ENCODE assay signal across 8 cellular contexts in genomic region chrX:40169193-40170086, GRCh38.
A peak's percentile ranks its signal among the peaks of the same experiment; 100 is the strongest.
DNase-seq lines count a peak whose midpoint lies in the region; ATAC-seq and TF ChIP-seq lines count a peak whose summit lies in the region.

No MANE protein-coding gene starts in this region.

- H3K36me3 Mint-ChIP-seq in dendritic cell treated with granulocyte-macrophage colony-stimulating factor and Interleukin-4, amounts not matched to agents 40 ng/mL and 50 ng/mL, for 4 days (ENCODE audit: low read depth): no peaks in the 10 kb centered on the region
- H3K36me3 Mint-ChIP-seq in natural killer cell: peaks cover 5% of the 10 kb centered on the region

- no peaks in the 10 kb centered on the region for H3K36me3 ChIP-seq in transverse colon

- H3K4me3 ChIP-seq in GM12865 (ENCODE audit: low read depth, low read length) (peak overlapping the region; percentile 54), transverse colon (no peak overlapping the region)

- TF ChIP-seq CTCF in GM12865 (IDR thresholded peaks at IDR 0.05; ENCODE audit: insufficient read depth, low read depth, low read length, missing control alignments): peak; percentile 53
- peak; percentile 15 for TF ChIP-seq CTCF in natural killer cell (IDR thresholded peaks at IDR 0.05)
- TF ChIP-seq CTCF in transverse colon (IDR thresholded peaks at IDR 0.05): peak; percentile 18 to 61 (median 43)

- intact Hi-C loops in dendritic cell treated with granulocyte-macrophage colony-stimulating factor and Interleukin-4, amounts not matched to agents 40 ng/mL and 50 ng/mL, for 4 days (cut with micrococcal nuclease): loop anchor here (5.0 kb wide), 1 partner anchor 38 kb away; no protein-coding TSS in a partner anchor
- intact Hi-C loops in natural killer cell (cut with micrococcal nuclease): loop anchor here (2.0 to 10.0 kb wide), 3 partner anchors 65 to 145 kb away; partner anchors contain the start of gene BCOR
- intact Hi-C loops in transverse colon (cut with DNase I; ENCODE audit: low total_unique reads): loop anchor here (5.0 kb wide), 1 partner anchor 72 kb away; the partner anchor contains the start of gene BCOR

- H3K27ac ChIP-seq in transverse colon: peak overlapping the region; percentile 93 to 99 (median 98)

- peaks cover 46% of the 10 kb centered on the region for H3K4me1 Mint-ChIP-seq in dendritic cell treated with granulocyte-macrophage colony-stimulating factor and Interleukin-4, amounts not matched to agents 40 ng/mL and 50 ng/mL, for 4 days (ENCODE audit: low read depth)
- peaks cover 35 to 48% of the 10 kb centered on the region in 2 donors for H3K4me1 Mint-ChIP-seq in natural killer cell

- 40 to 46% methylated on average over 1 to 44 of the region's 44 CpGs for WGBS in transverse colon (ENCODE audit: low coverage in 1 of 2), 2 donors

- H3K4me1 ChIP-seq in transverse colon: peaks cover 10 to 52% (median 30%) of the 10 kb centered on the region in 4 donors

- H3K9me3 Mint-ChIP-seq in dendritic cell treated with granulocyte-macrophage colony-stimulating factor and Interleukin-4, amounts not matched to agents 40 ng/mL and 50 ng/mL, for 4 days: no peaks in the 10 kb centered on the region
- H3K9me3 Mint-ChIP-seq in natural killer cell: no peaks in the 10 kb centered on the region

- peak overlapping the region; percentile 73 for H3K27ac Mint-ChIP-seq in dendritic cell treated with granulocyte-macrophage colony-stimulating factor and Interleukin-4, amounts not matched to agents 40 ng/mL and 50 ng/mL, for 4 days
- peak overlapping the region; percentile 63 to 93 for H3K27ac Mint-ChIP-seq in natural killer cell

- H3K27me3 Mint-ChIP-seq in dendritic cell treated with granulocyte-macrophage colony-stimulating factor and Interleukin-4, amounts not matched to agents 40 ng/mL and 50 ng/mL, for 4 days: peaks cover 42% of the 10 kb centered on the region
- peaks cover 21 to 33% of the 10 kb centered on the region in 2 donors for H3K27me3 Mint-ChIP-seq in natural killer cell (ENCODE audit: low read depth in 2 of 2)

- in situ Hi-C loops in transverse colon (cut with MboI; ENCODE audit: low pct_ligation_motif_present in 1 of 4, low pct_unique_long_range_greater_than_20kb in 1 of 4, low sequenced_read_pairs in 3 of 4): loop anchor here in 1 of 4 donors (10.0 kb wide), 1 partner anchor 435 kb away; no protein-coding TSS in a partner anchor

- ATAC-seq in HG02852 (IDR thresholded peaks at IDR 0.05; ENCODE audit: unreplicated experiment) (peak; percentile 42), natural killer cell (peak; percentile 67 to 82 (median 70))

- no peak for TF ChIP-seq POLR2A in transverse colon (IDR thresholded peaks at IDR 0.05)

- no peak for TF ChIP-seq EP300 in transverse colon (IDR thresholded peaks at IDR 0.05; ENCODE audit: low read depth)

- H3K4me3 Mint-ChIP-seq in dendritic cell treated with granulocyte-macrophage colony-stimulating factor and Interleukin-4, amounts not matched to agents 40 ng/mL and 50 ng/mL, for 4 days: peak overlapping the region; percentile 49
- peak overlapping the region; percentile 78 for H3K4me3 Mint-ChIP-seq in natural killer cell

- no peaks in the 10 kb centered on the region for H3K27me3 ChIP-seq in transverse colon

- no peaks in the 10 kb centered on the region for H3K9me3 ChIP-seq in transverse colon

- DNase-seq in GM12865 (ENCODE audit: low read depth) (peak; percentile 90), NCI-H2227 (lab: John Stamatoyannopoulos, UW; ENCODE audit: unreplicated experiment) (peak; percentile 89), natural killer cell (peak; percentile 60), transverse colon (peak; percentile 80), mesenteric fat pad (ENCODE audit: low spot score) (no peak)
- peak; percentile 70 for DNase-seq in activated CD4-positive, CD25-positive, alpha-beta regulatory T cell treated with anti-CD3 and anti-CD28 coated beads, Interleukin-2, amount 50 U/mL, for 72 hours
